27 cellular contexts compared by ENCODE assay signal in the genomic region with DNA sequence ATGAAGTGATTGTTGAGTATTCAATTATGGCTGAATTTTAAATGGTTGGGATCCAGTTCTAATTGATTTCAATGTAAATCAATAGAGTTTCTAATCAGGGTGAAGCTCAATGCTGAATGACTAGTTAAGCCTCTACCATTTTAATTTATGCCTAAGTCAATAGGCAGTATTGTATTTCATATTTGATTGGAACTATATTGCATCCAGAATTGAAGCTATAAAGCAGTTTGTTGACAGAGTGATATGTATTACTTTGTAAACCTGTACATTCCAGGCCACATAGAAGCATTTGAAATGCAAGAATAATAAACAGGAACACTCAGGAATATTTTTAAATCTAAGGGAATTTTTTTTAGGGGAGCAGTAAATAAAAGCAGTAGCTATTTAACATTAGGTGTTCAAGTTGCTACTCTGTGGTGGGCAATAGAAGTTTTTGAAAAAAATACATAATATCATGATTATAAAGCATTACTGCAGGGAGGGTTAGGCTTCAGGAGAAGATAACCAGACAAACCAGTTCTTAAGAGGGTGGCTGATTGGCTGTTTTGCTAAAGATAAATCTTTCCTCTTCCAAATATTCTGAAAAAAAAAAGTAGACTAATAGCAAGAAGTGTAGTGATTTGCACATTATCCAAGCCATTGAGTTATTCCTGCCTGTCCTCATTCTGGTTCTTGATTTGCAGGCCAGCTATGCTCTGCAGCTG.
DNase-seq lines count a peak whose midpoint lies in the region; ATAC-seq and TF ChIP-seq lines count a peak whose summit lies in the region.
"Had no signal": no experiment of that assay in that cellular context is flagged by ENCODE, and none has a peak within 500 bp of the region (broad histone marks: within the 10 kb centered on the region; RNA-seq: fewer than 3 reads in every experiment).

No MANE protein-coding gene starts in this region.

- no peak overlapping the region for H3K4me3 Mint-ChIP-seq in endodermal cell
- no peak overlapping the region for H3K4me3 Mint-ChIP-seq in activated CD4-positive, alpha-beta T cell treated with anti-CD3 and anti-CD28 coated beads, Interleukin-2, amount 10 ng/mL, durations not matched to agents 24 days and 14 days
- no peak overlapping the region for H3K4me3 Mint-ChIP-seq in naive thymus-derived CD4-positive, alpha-beta T cell
- H3K4me3 Mint-ChIP-seq: activated CD4-positive, alpha-beta T cell treated with anti-CD3 and anti-CD28 coated beads for 36 hours; activated naive CD8-positive, alpha-beta T cell treated with anti-CD3 and anti-CD28 coated beads, Interleukin-2, amount 50 U/mL, for 24 hours; central memory CD8-positive, alpha-beta T cell; stimulated activated naive B cell treated with anti-CD40 and anti-IgM and Interleukin-4, amounts not matched to agents 10 μg/mL and 1 μg/mL and 100 μg/mL, for 72 hours had no signal

- H3K9ac ChIP-seq in PC-3 (ENCODE audit: low read length), result no peak overlapping the region
- no peak overlapping the region for H3K9ac ChIP-seq in endodermal cell (ENCODE audit: extremely low read depth, low read length, poor library complexity, severe bottlenecking)
- H3K9ac ChIP-seq: BLaER1 treated with 17β-estradiol and CSF1 and Interleukin-3, amounts not matched to agents 10 nM and 100 nM had no signal

- H3K27ac ChIP-seq in PC-3 (ENCODE audit: low read length) (no peak overlapping the region), endodermal cell (ENCODE audit: low read depth, low read length) (no peak overlapping the region)
- H3K27ac ChIP-seq in naive thymus-derived CD4-positive, alpha-beta T cell (ENCODE audit: low read depth, low read length), result no peak overlapping the region
- H3K27ac ChIP-seq: BLaER1 treated with 17β-estradiol and CSF1 and Interleukin-3, amounts not matched to agents 10 nM and 100 nM; gastroesophageal sphincter; left ventricle myocardium inferior; RWPE1; suprapubic skin had no signal

- no peaks in the 10 kb centered on the region for H3F3A ChIP-seq in PC-3 (ENCODE audit: low read length, unreplicated experiment)

- intact Hi-C loops in left colon (cut with DNase I, micrococcal nuclease) (no loop called here), PC-3 (cut with micrococcal nuclease) (no loop called here)
- intact Hi-C loops in activated CD4-positive, alpha-beta T cell treated with anti-CD3 and anti-CD28 coated beads, Interleukin-2, amount 10 ng/mL, durations not matched to agents 24 days and 14 days (cut with micrococcal nuclease), result no loop called here
- intact Hi-C loops in naive thymus-derived CD4-positive, alpha-beta T cell (cut with micrococcal nuclease), result no loop called here

- no peak overlapping the region for H2AFZ ChIP-seq in PC-3 (ENCODE audit: low read length)

- DNase-seq in DMS53 treated with DMSO at 0.1 percent for 48 hours (lab: John Stamatoyannopoulos, UW; ENCODE audit: unreplicated experiment) (peak; percentile 71), NCI-H146 (lab: John Stamatoyannopoulos, UW) (peak; percentile 48), NCI-H510A treated with DMSO at 0.1 percent for 48 hours (lab: John Stamatoyannopoulos, UW) (peak; percentile 58), left colon (no peak), PC-3 (no peak), endodermal cell (no peak)
- DNase-seq in activated CD4-positive, alpha-beta T cell treated with anti-CD3 and anti-CD28 coated beads, Interleukin-2, amount 10 ng/mL, durations not matched to agents 24 days and 14 days, result no peak
- no peak for DNase-seq in naive thymus-derived CD4-positive, alpha-beta T cell
- DNase-seq: activated CD4-positive, alpha-beta T cell treated with anti-CD3 and anti-CD28 coated beads for 36 hours; activated gamma-delta T cell treated with Interleukin-2 at 50 U/mL for 16 hours; activated naive CD8-positive, alpha-beta T cell treated with anti-CD3 and anti-CD28 coated beads, Interleukin-2, amount 50 U/mL, for 24 hours; activated T-cell treated with anti-CD3 and anti-CD28 coated beads, Interleukin-2, amount 50 U/mL, for 1 hour; Caco-2; Karpas-422; left ventricle myocardium inferior; mesendoderm; MV-4-11; naive B cell; NCI-H526; nucleus accumbens; stimulated activated CD4-positive, alpha-beta T cell treated with anti-CD3 and anti-CD28 coated beads, Interleukin-15, amount 100 ng/mL, for 24 hours; stimulated activated naive B cell treated with anti-CD40 and anti-IgM and Interleukin-4, amounts not matched to agents 10 μg/mL and 1 μg/mL and 100 μg/mL, for 72 hours had no signal

- H3K4me1 Mint-ChIP-seq in endodermal cell, result peaks cover 2% of the 10 kb centered on the region
- no peaks in the 10 kb centered on the region for H3K4me1 Mint-ChIP-seq in activated CD4-positive, alpha-beta T cell treated with anti-CD3 and anti-CD28 coated beads, Interleukin-2, amount 10 ng/mL, durations not matched to agents 24 days and 14 days
- H3K4me1 Mint-ChIP-seq in naive thymus-derived CD4-positive, alpha-beta T cell, result no peaks in the 10 kb centered on the region
- H3K4me1 Mint-ChIP-seq: activated CD4-positive, alpha-beta T cell treated with anti-CD3 and anti-CD28 coated beads for 36 hours; activated naive CD8-positive, alpha-beta T cell treated with anti-CD3 and anti-CD28 coated beads, Interleukin-2, amount 50 U/mL, for 24 hours; central memory CD8-positive, alpha-beta T cell had no signal

- H3K4me3 ChIP-seq in PC-3 (ENCODE audit: low read length), result no peak overlapping the region
- H3K4me3 ChIP-seq in endodermal cell (ENCODE audit: low read length), result no peak overlapping the region
- no peak overlapping the region for H3K4me3 ChIP-seq in naive thymus-derived CD4-positive, alpha-beta T cell (ENCODE audit: low read length)
- H3K4me3 ChIP-seq: BLaER1 treated with 17β-estradiol and CSF1 and Interleukin-3, amounts not matched to agents 10 nM and 100 nM; gastroesophageal sphincter; left ventricle myocardium inferior; suprapubic skin had no signal

- no peaks in the 10 kb centered on the region for H3K36me3 Mint-ChIP-seq in endodermal cell (ENCODE audit: low read depth)
- no peaks in the 10 kb centered on the region for H3K36me3 Mint-ChIP-seq in activated CD4-positive, alpha-beta T cell treated with anti-CD3 and anti-CD28 coated beads, Interleukin-2, amount 10 ng/mL, durations not matched to agents 24 days and 14 days (ENCODE audit: low read depth)
- no peaks in the 10 kb centered on the region for H3K36me3 Mint-ChIP-seq in naive thymus-derived CD4-positive, alpha-beta T cell

- no peaks in the 10 kb centered on the region for H3K27me3 Mint-ChIP-seq in endodermal cell (ENCODE audit: insufficient read depth)
- no peaks in the 10 kb centered on the region for H3K27me3 Mint-ChIP-seq in activated CD4-positive, alpha-beta T cell treated with anti-CD3 and anti-CD28 coated beads, Interleukin-2, amount 10 ng/mL, durations not matched to agents 24 days and 14 days
- H3K27me3 Mint-ChIP-seq in naive thymus-derived CD4-positive, alpha-beta T cell, result no peaks in the 10 kb centered on the region
- H3K27me3 Mint-ChIP-seq: activated CD4-positive, alpha-beta T cell treated with anti-CD3 and anti-CD28 coated beads for 36 hours; activated naive CD8-positive, alpha-beta T cell treated with anti-CD3 and anti-CD28 coated beads, Interleukin-2, amount 50 U/mL, for 24 hours; central memory CD8-positive, alpha-beta T cell; naive B cell; stimulated activated naive B cell treated with anti-CD40 and anti-IgM and Interleukin-4, amounts not matched to agents 10 μg/mL and 1 μg/mL and 100 μg/mL, for 72 hours had no signal

- H3K27me3 ChIP-seq in PC-3 (ENCODE audit: low read length) (no peaks in the 10 kb centered on the region), endodermal cell (ENCODE audit: control insufficient read depth, insufficient read depth, low read length, poor library complexity, severe bottlenecking) (no peaks in the 10 kb centered on the region)
- H3K27me3 ChIP-seq in naive thymus-derived CD4-positive, alpha-beta T cell (ENCODE audit: control insufficient read depth in 2 of 2, insufficient read depth in 2 of 2, low read length in 2 of 2), result no peaks in the 10 kb centered on the region
- H3K27me3 ChIP-seq: BLaER1 treated with 17β-estradiol and CSF1 and Interleukin-3, amounts not matched to agents 10 nM and 100 nM; gastroesophageal sphincter; suprapubic skin had no signal

- no peaks in the 10 kb centered on the region for H4K20me1 ChIP-seq in PC-3 (ENCODE audit: low read length)
- H4K20me1 ChIP-seq: BLaER1 treated with 17β-estradiol and CSF1 and Interleukin-3, amounts not matched to agents 10 nM and 100 nM had no signal

- POLR2A ChIA-PET in PC-3 (lab: Charles Lee; ENCODE audit: unreplicated experiment), result no interaction called here
- POLR2A ChIA-PET in naive thymus-derived CD4-positive, alpha-beta T cell (lab: Charles Lee), result no interaction called here

- no peaks in the 10 kb centered on the region for H3K9me3 Mint-ChIP-seq in endodermal cell
- no peaks in the 10 kb centered on the region for H3K9me3 Mint-ChIP-seq in activated CD4-positive, alpha-beta T cell treated with anti-CD3 and anti-CD28 coated beads, Interleukin-2, amount 10 ng/mL, durations not matched to agents 24 days and 14 days
- peaks cover 0 to 9% (median 0%) of the 10 kb centered on the region in 11 donors for H3K9me3 Mint-ChIP-seq in naive thymus-derived CD4-positive, alpha-beta T cell
- H3K9me3 Mint-ChIP-seq: activated naive CD8-positive, alpha-beta T cell treated with anti-CD3 and anti-CD28 coated beads, Interleukin-2, amount 50 U/mL, for 24 hours had no signal

- H3K9me3 ChIP-seq in PC-3 (ENCODE audit: low read length), result no peaks in the 10 kb centered on the region
- H3K9me3 ChIP-seq in endodermal cell (ENCODE audit: control insufficient read depth, low read length), result no peaks in the 10 kb centered on the region
- H3K9me3 ChIP-seq in naive thymus-derived CD4-positive, alpha-beta T cell (ENCODE audit: control insufficient read depth in 2 of 3, low read length in 3 of 3), result no peaks in the 10 kb centered on the region
- H3K9me3 ChIP-seq: Caco-2, gastroesophageal sphincter, suprapubic skin had no signal

- H3K36me3 ChIP-seq in PC-3 (ENCODE audit: low read depth, low read length) (no peaks in the 10 kb centered on the region), endodermal cell (ENCODE audit: control insufficient read depth, insufficient read depth, low read length) (no peaks in the 10 kb centered on the region)
- no peaks in the 10 kb centered on the region for H3K36me3 ChIP-seq in naive thymus-derived CD4-positive, alpha-beta T cell (ENCODE audit: control insufficient read depth in 2 of 3, insufficient read depth in 3 of 3, low read length in 3 of 3)
- H3K36me3 ChIP-seq: BLaER1 treated with 17β-estradiol and CSF1 and Interleukin-3, amounts not matched to agents 10 nM and 100 nM; gastroesophageal sphincter; left ventricle myocardium inferior; suprapubic skin had no signal

- TF ChIP-seq CTCF in PC-3 (conservative IDR thresholded peaks at IDR 0.05; ENCODE audit: low read depth, low read length), result no peak
- no peak for TF ChIP-seq CTCF in endodermal cell (conservative IDR thresholded peaks at IDR 0.05)

- H3K4me2 ChIP-seq in PC-3 (ENCODE audit: low read length), result no peak overlapping the region
- H3K4me2 ChIP-seq: BLaER1 treated with 17β-estradiol and CSF1 and Interleukin-3, amounts not matched to agents 10 nM and 100 nM had no signal

- peak; percentile 91 for ATAC-seq in left colon
- no peak for ATAC-seq in PC-3
- no peak for ATAC-seq in naive thymus-derived CD4-positive, alpha-beta T cell
- ATAC-seq: activated CD4-positive, alpha-beta T cell treated with anti-CD3 and anti-CD28 coated beads for 36 hours; activated naive CD8-positive, alpha-beta T cell treated with anti-CD3 and anti-CD28 coated beads, Interleukin-2, amount 50 U/mL, for 24 hours; gastroesophageal sphincter; stimulated activated naive B cell treated with anti-CD40 and anti-IgM and Interleukin-4, amounts not matched to agents 10 μg/mL and 1 μg/mL and 100 μg/mL, for 72 hours had no signal

- H3K4me1 ChIP-seq in PC-3 (ENCODE audit: insufficient read depth, low read length) (0 out of 2 replicates have a peak, but pooled peaks cover 6% of the 10 kb centered on the region), endodermal cell (ENCODE audit: control insufficient read depth, insufficient read depth, low read length) (no peaks in the 10 kb centered on the region)
- H3K4me1 ChIP-seq in naive thymus-derived CD4-positive, alpha-beta T cell (ENCODE audit: control insufficient read depth in 2 of 2, insufficient read depth in 2 of 2, low read length in 2 of 2), result no peaks in the 10 kb centered on the region
- H3K4me1 ChIP-seq: Caco-2, gastroesophageal sphincter, left ventricle myocardium inferior had no signal

- H3K79me2 ChIP-seq in PC-3 (ENCODE audit: low read length), result no peaks in the 10 kb centered on the region

- no peak overlapping the region for H3K27ac Mint-ChIP-seq in endodermal cell
- no peak overlapping the region for H3K27ac Mint-ChIP-seq in activated CD4-positive, alpha-beta T cell treated with anti-CD3 and anti-CD28 coated beads, Interleukin-2, amount 10 ng/mL, durations not matched to agents 24 days and 14 days
- no peak overlapping the region for H3K27ac Mint-ChIP-seq in naive thymus-derived CD4-positive, alpha-beta T cell
- H3K27ac Mint-ChIP-seq: activated CD4-positive, alpha-beta T cell treated with anti-CD3 and anti-CD28 coated beads for 36 hours; activated naive CD8-positive, alpha-beta T cell treated with anti-CD3 and anti-CD28 coated beads, Interleukin-2, amount 50 U/mL, for 24 hours; stimulated activated naive B cell treated with anti-CD40 and anti-IgM and Interleukin-4, amounts not matched to agents 10 μg/mL and 1 μg/mL and 100 μg/mL, for 72 hours had no signal

- no peaks in the 10 kb centered on the region for H3K9me2 ChIP-seq in PC-3 (replicated peaks; ENCODE audit: low read length)

- CTCF ChIA-PET in PC-3 (lab: Charles Lee), result no interaction called here
- CTCF ChIA-PET in naive thymus-derived CD4-positive, alpha-beta T cell (lab: Charles Lee), result no interaction called here

- BruUV-seq in PC-3 (replicated peaks; lab: Mats Ljungman, UMichigan), result no TSS peak

Comparison
In these comparisons a context has a peak if more than half of its experiments do, and no peak if none do; other contexts are left out.
1. DNase-seq: peak in DMS53 treated with DMSO at 0.1 percent for 48 hours (single experiment), NCI-H146 (single experiment) and NCI-H510A treated with DMSO at 0.1 percent for 48 hours (single experiment); none in left colon (0 of 2), PC-3 (single experiment), endodermal cell (single experiment), activated CD4-positive, alpha-beta T cell treated with anti-CD3 and anti-CD28 coated beads, Interleukin-2, amount 10 ng/mL, durations not matched to agents 24 days and 14 days (single experiment) and naive thymus-derived CD4-positive, alpha-beta T cell (0 of 9).